In genomic region chr1:181033128-181033798, GRCh38 we compare ENCODE assay signal across 1 cellular context.
A peak's percentile ranks its signal among the peaks of the same experiment; 100 is the strongest.
TF ChIP-seq lines count a peak whose summit lies in the region.

No MANE protein-coding gene starts in this region.

TF ChIP-seq in K562, 482 proteins besides CTCF, POLR2A, EP300 and RAD21 (continued from another document and continues in another):
- TF ChIP-seq, protein P1, sequence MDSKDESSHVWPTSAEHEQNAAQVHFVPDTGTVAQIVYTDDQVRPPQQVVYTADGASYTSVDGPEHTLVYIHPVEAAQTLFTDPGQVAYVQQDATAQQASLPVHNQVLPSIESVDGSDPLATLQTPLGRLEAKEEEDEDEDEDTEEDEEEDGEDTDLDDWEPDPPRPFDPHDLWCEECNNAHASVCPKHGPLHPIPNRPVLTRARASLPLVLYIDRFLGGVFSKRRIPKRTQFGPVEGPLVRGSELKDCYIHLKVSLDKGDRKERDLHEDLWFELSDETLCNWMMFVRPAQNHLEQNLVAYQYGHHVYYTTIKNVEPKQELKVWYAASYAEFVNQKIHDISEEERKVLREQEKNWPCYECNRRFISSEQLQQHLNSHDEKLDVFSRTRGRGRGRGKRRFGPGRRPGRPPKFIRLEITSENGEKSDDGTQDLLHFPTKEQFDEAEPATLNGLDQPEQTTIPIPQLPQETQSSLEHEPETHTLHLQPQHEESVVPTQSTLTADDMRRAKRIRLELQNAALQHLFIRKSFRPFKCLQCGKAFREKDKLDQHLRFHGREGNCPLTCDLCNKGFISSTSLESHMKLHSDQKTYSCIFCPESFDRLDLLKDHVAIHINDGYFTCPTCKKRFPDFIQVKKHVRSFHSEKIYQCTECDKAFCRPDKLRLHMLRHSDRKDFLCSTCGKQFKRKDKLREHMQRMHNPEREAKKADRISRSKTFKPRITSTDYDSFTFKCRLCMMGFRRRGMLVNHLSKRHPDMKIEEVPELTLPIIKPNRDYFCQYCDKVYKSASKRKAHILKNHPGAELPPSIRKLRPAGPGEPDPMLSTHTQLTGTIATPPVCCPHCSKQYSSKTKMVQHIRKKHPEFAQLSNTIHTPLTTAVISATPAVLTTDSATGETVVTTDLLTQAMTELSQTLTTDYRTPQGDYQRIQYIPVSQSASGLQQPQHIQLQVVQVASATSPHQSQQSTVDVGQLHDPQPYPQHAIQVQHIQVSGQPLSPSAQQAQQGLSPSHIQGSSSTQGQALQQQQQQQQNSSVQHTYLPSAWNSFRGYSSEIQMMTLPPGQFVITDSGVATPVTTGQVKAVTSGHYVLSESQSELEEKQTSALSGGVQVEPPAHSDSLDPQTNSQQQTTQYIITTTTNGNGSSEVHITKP (IDR thresholded peaks at IDR 0.05; ENCODE audit: partially characterized antibody) = no peak
- TF ChIP-seq, protein P2, sequence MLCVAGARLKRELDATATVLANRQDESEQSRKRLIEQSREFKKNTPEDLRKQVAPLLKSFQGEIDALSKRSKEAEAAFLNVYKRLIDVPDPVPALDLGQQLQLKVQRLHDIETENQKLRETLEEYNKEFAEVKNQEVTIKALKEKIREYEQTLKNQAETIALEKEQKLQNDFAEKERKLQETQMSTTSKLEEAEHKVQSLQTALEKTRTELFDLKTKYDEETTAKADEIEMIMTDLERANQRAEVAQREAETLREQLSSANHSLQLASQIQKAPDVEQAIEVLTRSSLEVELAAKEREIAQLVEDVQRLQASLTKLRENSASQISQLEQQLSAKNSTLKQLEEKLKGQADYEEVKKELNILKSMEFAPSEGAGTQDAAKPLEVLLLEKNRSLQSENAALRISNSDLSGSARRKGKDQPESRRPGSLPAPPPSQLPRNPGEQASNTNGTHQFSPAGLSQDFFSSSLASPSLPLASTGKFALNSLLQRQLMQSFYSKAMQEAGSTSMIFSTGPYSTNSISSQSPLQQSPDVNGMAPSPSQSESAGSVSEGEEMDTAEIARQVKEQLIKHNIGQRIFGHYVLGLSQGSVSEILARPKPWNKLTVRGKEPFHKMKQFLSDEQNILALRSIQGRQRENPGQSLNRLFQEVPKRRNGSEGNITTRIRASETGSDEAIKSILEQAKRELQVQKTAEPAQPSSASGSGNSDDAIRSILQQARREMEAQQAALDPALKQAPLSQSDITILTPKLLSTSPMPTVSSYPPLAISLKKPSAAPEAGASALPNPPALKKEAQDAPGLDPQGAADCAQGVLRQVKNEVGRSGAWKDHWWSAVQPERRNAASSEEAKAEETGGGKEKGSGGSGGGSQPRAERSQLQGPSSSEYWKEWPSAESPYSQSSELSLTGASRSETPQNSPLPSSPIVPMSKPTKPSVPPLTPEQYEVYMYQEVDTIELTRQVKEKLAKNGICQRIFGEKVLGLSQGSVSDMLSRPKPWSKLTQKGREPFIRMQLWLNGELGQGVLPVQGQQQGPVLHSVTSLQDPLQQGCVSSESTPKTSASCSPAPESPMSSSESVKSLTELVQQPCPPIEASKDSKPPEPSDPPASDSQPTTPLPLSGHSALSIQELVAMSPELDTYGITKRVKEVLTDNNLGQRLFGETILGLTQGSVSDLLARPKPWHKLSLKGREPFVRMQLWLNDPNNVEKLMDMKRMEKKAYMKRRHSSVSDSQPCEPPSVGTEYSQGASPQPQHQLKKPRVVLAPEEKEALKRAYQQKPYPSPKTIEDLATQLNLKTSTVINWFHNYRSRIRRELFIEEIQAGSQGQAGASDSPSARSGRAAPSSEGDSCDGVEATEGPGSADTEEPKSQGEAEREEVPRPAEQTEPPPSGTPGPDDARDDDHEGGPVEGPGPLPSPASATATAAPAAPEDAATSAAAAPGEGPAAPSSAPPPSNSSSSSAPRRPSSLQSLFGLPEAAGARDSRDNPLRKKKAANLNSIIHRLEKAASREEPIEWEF (CRISPR knock-in tag; IDR thresholded peaks at IDR 0.05) = no peak; the same call in 1 of the 2 replicates
- TF ChIP-seq ZNF318 (IDR thresholded peaks at IDR 0.05; ENCODE audit: borderline replicate concordance in 1 of 2, low read depth in 1 of 2) = peak in 1 of 2 experiments; percentile 51; a peak in 1 of 4 replicates
- no peak for TF ChIP-seq ZNF146 (CRISPR knock-in tag; IDR thresholded peaks at IDR 0.05; ENCODE audit: unreplicated experiment)
- peak; percentile 77 for TF ChIP-seq GABPA (tag; conservative IDR thresholded peaks at IDR 0.05; ENCODE audit: low read depth)
- no peak for TF ChIP-seq GATAD2A (IDR thresholded peaks at IDR 0.05)
- TF ChIP-seq NR3C1 (CRISPR knock-in tag; IDR thresholded peaks at IDR 0.05) = no peak
- no peak for TF ChIP-seq TEAD2 (tag; IDR thresholded peaks at IDR 0.05)
- peak; percentile 97 for TF ChIP-seq HDGF (IDR thresholded peaks at IDR 0.05)
- 0 out of 2 replicates have a peak, but pooled peaks have one; percentile 3 for TF ChIP-seq TCF3 (CRISPR knock-in tag; IDR thresholded peaks at IDR 0.05)
- TF ChIP-seq GABPB1 (CRISPR knock-in tag; IDR thresholded peaks at IDR 0.05) = peak; percentile 50; the same call in 1 of the 2 replicates
- no peak for TF ChIP-seq KLF16 (IDR thresholded peaks at IDR 0.05)
- TF ChIP-seq CBX1 (IDR thresholded peaks at IDR 0.05; ENCODE audit: low read depth) = 0 out of 2 replicates have a peak, but pooled peaks have one; percentile 22
- TF ChIP-seq HOXB6 (CRISPR knock-in tag; IDR thresholded peaks at IDR 0.05; ENCODE audit: borderline replicate concordance) = 0 out of 2 replicates have a peak, but pooled peaks have one; percentile 1
- TF ChIP-seq EP400 (IDR thresholded peaks at IDR 0.05) = 0 out of 2 replicates have a peak, but pooled peaks have one; percentile 46
- peak; percentile 77; the same call in 1 of the 2 replicates for TF ChIP-seq MECOM (CRISPR knock-in tag; IDR thresholded peaks at IDR 0.05)
- TF ChIP-seq HCFC1 (IDR thresholded peaks at IDR 0.05; ENCODE audit: low read depth, low read length) = no peak
- TF ChIP-seq ZFX (CRISPR knock-in tag; IDR thresholded peaks at IDR 0.05) = peak; percentile 91
- TF ChIP-seq NFRKB (IDR thresholded peaks at IDR 0.05; ENCODE audit: low read depth) = peak; percentile 89
- TF ChIP-seq, protein P3, sequence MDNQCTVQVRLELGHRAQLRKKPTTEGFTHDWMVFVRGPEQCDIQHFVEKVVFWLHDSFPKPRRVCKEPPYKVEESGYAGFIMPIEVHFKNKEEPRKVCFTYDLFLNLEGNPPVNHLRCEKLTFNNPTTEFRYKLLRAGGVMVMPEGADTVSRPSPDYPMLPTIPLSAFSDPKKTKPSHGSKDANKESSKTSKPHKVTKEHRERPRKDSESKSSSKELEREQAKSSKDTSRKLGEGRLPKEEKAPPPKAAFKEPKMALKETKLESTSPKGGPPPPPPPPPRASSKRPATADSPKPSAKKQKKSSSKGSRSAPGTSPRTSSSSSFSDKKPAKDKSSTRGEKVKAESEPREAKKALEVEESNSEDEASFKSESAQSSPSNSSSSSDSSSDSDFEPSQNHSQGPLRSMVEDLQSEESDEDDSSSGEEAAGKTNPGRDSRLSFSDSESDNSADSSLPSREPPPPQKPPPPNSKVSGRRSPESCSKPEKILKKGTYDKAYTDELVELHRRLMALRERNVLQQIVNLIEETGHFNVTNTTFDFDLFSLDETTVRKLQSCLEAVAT (IDR thresholded peaks at IDR 0.05) = peak in 1 of 2 experiments; percentile 24; a peak in 1 of 4 replicates
- TF ChIP-seq ZNF134 (CRISPR knock-in tag; conservative IDR thresholded peaks at IDR 0.05) = peak; percentile 44; the same call in 1 of the 2 replicates
- TF ChIP-seq ELF4 (CRISPR knock-in tag; IDR thresholded peaks at IDR 0.05) = peak; percentile 79
- peak; percentile 69; the same call in 1 of the 2 replicates for TF ChIP-seq GTF2A2 (tag; IDR thresholded peaks at IDR 0.05)
- TF ChIP-seq ZKSCAN8 (CRISPR knock-in tag; IDR thresholded peaks at IDR 0.05) = 0 out of 2 replicates have a peak, but pooled peaks have one; percentile 25
- peak; percentile 22; the same call in 1 of the 2 replicates for TF ChIP-seq SMARCA5 (IDR thresholded peaks at IDR 0.05)
- TF ChIP-seq GATAD2B (IDR thresholded peaks at IDR 0.05; ENCODE audit: borderline replicate concordance) = no peak
- peak; percentile 58; the same call in 1 of the 2 replicates for TF ChIP-seq NR2C1 (IDR thresholded peaks at IDR 0.05)
- peak; percentile 78 for TF ChIP-seq NR2C1 (tag; IDR thresholded peaks at IDR 0.05)
- peak; percentile 66; the same call in 1 of the 2 replicates for TF ChIP-seq BACH1 (tag; IDR thresholded peaks at IDR 0.05)
- TF ChIP-seq HMGXB4 (CRISPR knock-in tag; IDR thresholded peaks at IDR 0.05) = no peak
- peak; percentile 55; the same call in 1 of the 2 replicates for TF ChIP-seq HDAC2 (IDR thresholded peaks at IDR 0.05)
- TF ChIP-seq, protein P4, sequence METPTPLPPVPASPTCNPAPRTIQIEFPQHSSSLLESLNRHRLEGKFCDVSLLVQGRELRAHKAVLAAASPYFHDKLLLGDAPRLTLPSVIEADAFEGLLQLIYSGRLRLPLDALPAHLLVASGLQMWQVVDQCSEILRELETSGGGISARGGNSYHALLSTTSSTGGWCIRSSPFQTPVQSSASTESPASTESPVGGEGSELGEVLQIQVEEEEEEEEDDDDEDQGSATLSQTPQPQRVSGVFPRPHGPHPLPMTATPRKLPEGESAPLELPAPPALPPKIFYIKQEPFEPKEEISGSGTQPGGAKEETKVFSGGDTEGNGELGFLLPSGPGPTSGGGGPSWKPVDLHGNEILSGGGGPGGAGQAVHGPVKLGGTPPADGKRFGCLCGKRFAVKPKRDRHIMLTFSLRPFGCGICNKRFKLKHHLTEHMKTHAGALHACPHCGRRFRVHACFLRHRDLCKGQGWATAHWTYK (CRISPR knock-in tag; IDR thresholded peaks at IDR 0.05) = peak; percentile 71
- TF ChIP-seq CTBP1 (IDR thresholded peaks at IDR 0.05; ENCODE audit: borderline replicate concordance) = peak; percentile 63; the same call in 1 of the 2 replicates
- peak; percentile 68 for TF ChIP-seq BRD9 (IDR thresholded peaks at IDR 0.05; ENCODE audit: low read depth, partially characterized antibody)
- TF ChIP-seq GTF2E2 (tag; IDR thresholded peaks at IDR 0.05) = peak; percentile 82
- TF ChIP-seq, protein P5, sequence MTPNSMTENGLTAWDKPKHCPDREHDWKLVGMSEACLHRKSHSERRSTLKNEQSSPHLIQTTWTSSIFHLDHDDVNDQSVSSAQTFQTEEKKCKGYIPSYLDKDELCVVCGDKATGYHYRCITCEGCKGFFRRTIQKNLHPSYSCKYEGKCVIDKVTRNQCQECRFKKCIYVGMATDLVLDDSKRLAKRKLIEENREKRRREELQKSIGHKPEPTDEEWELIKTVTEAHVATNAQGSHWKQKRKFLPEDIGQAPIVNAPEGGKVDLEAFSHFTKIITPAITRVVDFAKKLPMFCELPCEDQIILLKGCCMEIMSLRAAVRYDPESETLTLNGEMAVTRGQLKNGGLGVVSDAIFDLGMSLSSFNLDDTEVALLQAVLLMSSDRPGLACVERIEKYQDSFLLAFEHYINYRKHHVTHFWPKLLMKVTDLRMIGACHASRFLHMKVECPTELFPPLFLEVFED (CRISPR knock-in tag; conservative IDR thresholded peaks at IDR 0.05) = no peak
- TF ChIP-seq ZNF324 (CRISPR knock-in tag; IDR thresholded peaks at IDR 0.05) = peak; percentile 33; the same call in 1 of the 2 replicates
- no peak for TF ChIP-seq RBM25 (IDR thresholded peaks at IDR 0.05; ENCODE audit: low read depth, low read length, severe bottlenecking)
